ENCODE assay signal across 10 cellular contexts in genomic region chr21:37829447-37829846, GRCh38.
DNase-seq lines count a peak whose midpoint lies in the region; ATAC-seq and TF ChIP-seq lines count a peak whose summit lies in the region.
"Had no signal": no experiment of that assay in that cellular context is flagged by ENCODE, and none has a peak within 500 bp of the region (broad histone marks: within the 10 kb centered on the region; RNA-seq: fewer than 3 reads in every experiment).

No MANE protein-coding gene starts in this region.

- no peak for ATAC-seq in HG03439 (IDR thresholded peaks at IDR 0.05; ENCODE audit: unreplicated experiment)

- H3K27me3 ChIP-seq in brain microvascular endothelial cell (replicated peaks) = no peaks in the 10 kb centered on the region

- TF ChIP-seq CTCF in brain microvascular endothelial cell (IDR thresholded peaks at IDR 0.05; ENCODE audit: low read depth, low read length, missing control alignments) = no peak

- in situ Hi-C loops in brain microvascular endothelial cell (cut with HindIII; ENCODE audit: low pct_ligation_motif_present, low sequenced_read_pairs) = no loop called here

- DNase-seq in DMS 273 treated with DMSO at 0.1 percent for 48 hours (lab: John Stamatoyannopoulos, UW) = peak; percentile 86
- peak; percentile 55 for DNase-seq in NCI-H2171 (lab: John Stamatoyannopoulos, UW)
- DNase-seq in brain microvascular endothelial cell = peak; percentile 24
- peak; percentile 92 for DNase-seq in myocyte (ENCODE audit: low read depth)
- no peak for DNase-seq in HUDEP-2 (lab: John Stamatoyannopoulos, UW; ENCODE audit: unreplicated experiment in 76 of 76)
- DNase-seq in stimulated activated CD4-positive, alpha-beta T cell treated with anti-CD3 and anti-CD28 coated beads, Interleukin-2, amount 100 ng/mL, for 24 hours = no peak
- no peak for DNase-seq in SW 1271 (lab: John Stamatoyannopoulos, UW)
- DNase-seq: foreskin melanocyte, Right ventricle myocardium superior had no signal

- no peaks in the 10 kb centered on the region for H3K36me3 ChIP-seq in brain microvascular endothelial cell (replicated peaks)

- H3K27ac ChIP-seq in brain microvascular endothelial cell = no peak overlapping the region

- H3K4me3 ChIP-seq in brain microvascular endothelial cell (ENCODE audit: low read depth, low read length) = no peak overlapping the region

Comparison
In these comparisons a context has a peak if more than half of its experiments do, and no peak if none do; other contexts are left out.
1. DNase-seq: peak in DMS 273 treated with DMSO at 0.1 percent for 48 hours (single experiment), NCI-H2171 (single experiment), brain microvascular endothelial cell (single experiment) and myocyte (single experiment); none in HUDEP-2 (0 of 76), stimulated activated CD4-positive, alpha-beta T cell treated with anti-CD3 and anti-CD28 coated beads, Interleukin-2, amount 100 ng/mL, for 24 hours (0 of 2) and SW 1271 (0 of 2).